Comparison of ENCODE assay signal across 9 cellular contexts in genomic region chr19:16889429-16889882, GRCh38. TPM values are rescaled to one million over a fixed set of nuclear protein-coding genes. Genes with fewer than 3 reads are reported as not detected.
A peak's percentile ranks its signal among the peaks of the same experiment; 100 is the strongest.
DNase-seq lines count a peak whose midpoint lies in the region; ATAC-seq, FAIRE-seq and TF ChIP-seq lines count a peak whose summit lies in the region.
"Had no signal": no experiment of that assay in that cellular context is flagged by ENCODE, and none has a peak within 500 bp of the region (broad histone marks: within the 10 kb centered on the region; RNA-seq: fewer than 3 reads in every experiment).

No MANE protein-coding gene starts in this region.

- H3K27ac Mint-ChIP-seq in effector memory CD8-positive, alpha-beta T cell: no peak overlapping the region

- TF ChIP-seq POLR2A in GM12891 (IDR thresholded peaks at IDR 0.05; ENCODE audit: low read depth, low read length) (no peak), spleen (IDR thresholded peaks at IDR 0.05) (no peak)

- H3K9me3 Mint-ChIP-seq in effector memory CD8-positive, alpha-beta T cell: no peaks in the 10 kb centered on the region

- H3K4me1 ChIP-seq in heart right ventricle (peaks cover 2 to 55% (median 43%) of the 10 kb centered on the region in 9 donors), spleen (peaks cover 15 to 80% (median 53%) of the 10 kb centered on the region in 6 donors)

- WGBS in heart right ventricle, 2 donors: 59 to 65% methylated on average over 19 of the region's 19 CpGs
- 41 to 72% (median 63%) methylated on average over 8 to 19 of the region's 19 CpGs for WGBS in spleen, 5 donors

- H3K4me3 Mint-ChIP-seq in effector memory CD8-positive, alpha-beta T cell: no peak overlapping the region

- FAIRE-seq in GM12891 (lab: Jason Lieb, UNC): peak; percentile 31

- H3K27me3 ChIP-seq in heart right ventricle (peaks cover 0 to 28% (median 0%) of the 10 kb centered on the region in 7 donors), spleen (replicated peaks in 1 of 7) (peaks cover 0 to 47% (median 0%) of the 10 kb centered on the region in 7 donors)

- no peaks in the 10 kb centered on the region for H3K36me3 Mint-ChIP-seq in effector memory CD8-positive, alpha-beta T cell (ENCODE audit: insufficient read depth)

- TF ChIP-seq CTCF in heart right ventricle (IDR thresholded peaks at IDR 0.05) (peak in 6 of 9 donors; percentile 5 to 43 (median 21)), spleen (IDR thresholded peaks at IDR 0.05 in 8 of 11, conservative IDR thresholded peaks at IDR 0.05 in 3 of 11) (peak in 2 of 11 experiments; percentile 10 to 22)

- no peaks in the 10 kb centered on the region for H3K9me3 ChIP-seq in heart right ventricle
- no peaks in the 10 kb centered on the region for H3K9me3 ChIP-seq in spleen

- ATAC-seq in heart right ventricle (peak in 7 of 8 donors; percentile 31 to 70 (median 63)), left lobe of liver (no peak), GM19463 (IDR thresholded peaks at IDR 0.05; ENCODE audit: unreplicated experiment) (no peak)
- ATAC-seq in effector memory CD8-positive, alpha-beta T cell (replicated peaks): no peak

- H3K27ac ChIP-seq in heart right ventricle (peak overlapping the region; percentile 29 to 87 (median 80)), spleen (peak overlapping the region in 6 of 8 donors; percentile 55 to 79 (median 68))

- H3K4me3 ChIP-seq in heart right ventricle (peak overlapping the region; percentile 16 to 43 (median 32)), spleen (peak overlapping the region in 3 of 8 donors; percentile 23 to 52 (median 25))

- H3K4me1 Mint-ChIP-seq in effector memory CD8-positive, alpha-beta T cell (ENCODE audit: low read depth in 2 of 2): peaks cover 0 to 6% of the 10 kb centered on the region in 2 donors

- intact Hi-C loops in heart right ventricle (cut with DNase I): loop anchor here in 1 of 10 donors (10.0 kb wide), 1 partner anchor 115 kb away; no protein-coding TSS in a partner anchor
- intact Hi-C loops in spleen (cut with DNase I; ENCODE audit: low total_unique reads): no loop called here

- H3K36me3 ChIP-seq in heart right ventricle (no peaks in the 10 kb centered on the region), spleen (no peaks in the 10 kb centered on the region)

- H3K27me3 Mint-ChIP-seq in effector memory CD8-positive, alpha-beta T cell: peaks cover 12 to 19% of the 10 kb centered on the region in 2 donors

- DNase-seq in GM12891 (ENCODE audit: insufficient read length, low spot score) (no peak), SHP77 (lab: John Stamatoyannopoulos, UW) (peak; percentile 64 to 84), heart right ventricle (peak; percentile 52 to 74), spleen (no peak), SKM-1 (lab: John Stamatoyannopoulos, UW; ENCODE audit: unreplicated experiment) (no peak), left lobe of liver (ENCODE audit: low spot score) (no peak)
- no peak for DNase-seq in effector memory CD8-positive, alpha-beta T cell
- DNase-seq: NCI-H748 treated with DMSO at 0.1 percent for 48 hours had no signal

TF ChIP-seq in GM12891, 5 proteins besides CTCF, POLR2A, EP300 and RAD21:
- TF ChIP-seq TAF1 (IDR thresholded peaks at IDR 0.05; ENCODE audit: low read depth, low read length): no peak
- no peak for TF ChIP-seq POU2F2 (IDR thresholded peaks at IDR 0.05; ENCODE audit: low read depth, low read length)
- TF ChIP-seq SPI1 (IDR thresholded peaks at IDR 0.05; ENCODE audit: low read depth, low read length): no peak
- TF ChIP-seq PAX5 (IDR thresholded peaks at IDR 0.05; ENCODE audit: insufficient read depth, low read length, severe bottlenecking): no peak
- TF ChIP-seq POLR2AphosphoS5 (IDR thresholded peaks at IDR 0.05; ENCODE audit: low read depth, low read length): no peak

RNA-seq across cellular contexts. Expression of gene F2RL3, which starts 0.7 kb away (rescaled TPM):
- polyA plus RNA-seq in GM12891 (2012; ENCODE audit: low read depth, missing spikeins): 0.21 TPM
- total RNA-seq in heart right ventricle (1 to 10 TPM in 5 of 10 donors, under 1 TPM in 5; 0.13 to 8.3 (median 1.1) TPM), spleen (1 to 10 TPM; 1.2 to 5.4 (median 2.3) TPM), left lobe of liver (0.15 TPM)
- polyA plus RNA-seq in heart right ventricle (1 to 10 TPM; 2.5 to 3.4 TPM), spleen (1 to 10 TPM in 1 of 3 donors, under 1 TPM in 2; 0.48 to 1.3 (median 0.76) TPM)

Comparison
In these comparisons a context has a peak if more than half of its experiments do, and no peak if none do; other contexts are left out.
1. DNase-seq: peak in SHP77 (2 of 2) and heart right ventricle (2 of 2); none in GM12891 (single experiment), spleen (single experiment), SKM-1 (single experiment), left lobe of liver (single experiment) and effector memory CD8-positive, alpha-beta T cell (0 of 3).
2. ATAC-seq: peak in heart right ventricle (7 of 8); none in left lobe of liver (single experiment), GM19463 (single experiment) and effector memory CD8-positive, alpha-beta T cell (single experiment).